Comparison of ENCODE assay signal across 8 cellular contexts in genomic region chr2:20447437-20448245, GRCh38. TPM values are rescaled to one million over a fixed set of nuclear protein-coding genes. Genes with fewer than 3 reads are reported as not detected.
A peak's percentile ranks its signal among the peaks of the same experiment; 100 is the strongest.
DNase-seq lines count a peak whose midpoint lies in the region; ATAC-seq, FAIRE-seq and TF ChIP-seq lines count a peak whose summit lies in the region.

No MANE protein-coding gene starts in this region.

- H3K4me3 ChIP-seq in A549 (peak overlapping the region; percentile 90), GM12875 (ENCODE audit: low read depth, low read length) (peak overlapping the region; percentile 57), SK-N-MC (peak overlapping the region; percentile 97), coronary artery (peak overlapping the region; percentile 96), lower lobe of right lung (peak overlapping the region; percentile 89), stomach smooth muscle (ENCODE audit: low read length in 2 of 2) (peak overlapping the region; percentile 99)

- CTCF ChIA-PET in A549 (lab: Yijun Ruan, JAX): interaction anchor here (0.8 to 10.5 kb wide), 21 partner anchors 8 to 214 kb away, joined by 3 to 210 read pairs (median 5); partner anchors contain the start of gene HS1BP3

- H3K36me3 ChIP-seq in SK-N-MC (ENCODE audit: insufficient read depth, low read length): peaks cover 12% of the 10 kb centered on the region
- peaks cover 19% of the 10 kb centered on the region for H3K36me3 ChIP-seq in lower lobe of right lung
- peaks cover 13 to 23% of the 10 kb centered on the region in 2 donors for H3K36me3 ChIP-seq in stomach smooth muscle (ENCODE audit: control insufficient read depth in 2 of 2, insufficient read depth in 2 of 2, low read length in 2 of 2)

- DNase-seq in A549 (ENCODE audit: low read depth in 1 of 2, low spot score in 1 of 2): peak in 1 of 2 experiments; percentile 63
- no peak for DNase-seq in SK-N-MC (ENCODE audit: low read depth, low spot score)
- DNase-seq in coronary artery (ENCODE audit: low spot score): peak; percentile 83
- DNase-seq in lower lobe of right lung: peak; percentile 75
- DNase-seq in HuH-7.5 (ENCODE audit: low spot score): no peak

- FAIRE-seq in A549 (lab: Jason Lieb, UNC): no peak

- H3K4me2 ChIP-seq in A549: peak overlapping the region; percentile 82

- H3K27me3 ChIP-seq in lower lobe of right lung (ENCODE audit: low read depth) (no peaks in the 10 kb centered on the region), stomach smooth muscle (ENCODE audit: control insufficient read depth in 1 of 2, insufficient read depth in 2 of 2, low read length in 2 of 2) (no peaks in the 10 kb centered on the region)

- intact Hi-C loops in lower lobe of right lung (cut with DNase I): loop anchor here (10.0 kb wide), 1 partner anchor 187 kb away; no protein-coding TSS in a partner anchor

- H3K9ac ChIP-seq in SK-N-MC (ENCODE audit: insufficient read length) (peak overlapping the region; percentile 97), stomach smooth muscle (ENCODE audit: low read length in 2 of 2) (peak overlapping the region; percentile 100)

- H3K9me3 ChIP-seq in A549: no peaks in the 10 kb centered on the region
- H3K9me3 ChIP-seq in SK-N-MC (ENCODE audit: low read depth, low read length): no peaks in the 10 kb centered on the region
- no peaks in the 10 kb centered on the region for H3K9me3 ChIP-seq in lower lobe of right lung
- no peaks in the 10 kb centered on the region for H3K9me3 ChIP-seq in stomach smooth muscle (ENCODE audit: control insufficient read depth in 2 of 2, low read length in 2 of 2)

- no peak for TF ChIP-seq EP300 in A549 (IDR thresholded peaks at IDR 0.05)

- no peak for TF ChIP-seq POLR2A in A549 (IDR thresholded peaks at IDR 0.05; ENCODE audit: low read length)

- ATAC-seq in A549 (peak; percentile 15 to 16), HG03039 (IDR thresholded peaks at IDR 0.05; ENCODE audit: unreplicated experiment) (peak; percentile 2), lower lobe of right lung (peak; percentile 28 to 35)

- WGBS in A549 (ENCODE audit: missing lambda C conversion rate): 3% methylated on average over 36 of the region's 78 CpGs

- peak overlapping the region; percentile 95 to 98 for H3K27ac ChIP-seq in A549
- H3K27ac ChIP-seq in SK-N-MC: peak overlapping the region; percentile 81
- peak overlapping the region; percentile 96 to 98 for H3K27ac ChIP-seq in coronary artery
- peak overlapping the region; percentile 100 for H3K27ac ChIP-seq in lower lobe of right lung
- H3K27ac ChIP-seq in stomach smooth muscle (ENCODE audit: low read length): peak overlapping the region; percentile 100

- H3K4me1 ChIP-seq in A549: peaks cover 52% of the 10 kb centered on the region
- H3K4me1 ChIP-seq in lower lobe of right lung: peaks cover 49% of the 10 kb centered on the region
- peaks cover 34% of the 10 kb centered on the region for H3K4me1 ChIP-seq in stomach smooth muscle (ENCODE audit: control insufficient read depth, insufficient read depth, low read length)

- POLR2A ChIA-PET in A549 (lab: Yijun Ruan, JAX): interaction anchor here (0.6 to 5.5 kb wide), 67 partner anchors 8 to 492 kb away, joined by 3 to 137 read pairs (median 8); partner anchors contain the start of genes HS1BP3, LAPTM4A and LDAH

- TF ChIP-seq CTCF in A549 (IDR thresholded peaks at IDR 0.05) (no peak; the same call in 2 of the 3 replicates), GM12875 (IDR thresholded peaks at IDR 0.05; ENCODE audit: borderline replicate concordance, insufficient read depth, low read depth, low read length) (no peak), coronary artery (IDR thresholded peaks at IDR 0.05) (no peak), lower lobe of right lung (IDR thresholded peaks at IDR 0.05) (no peak)

- no peak; a peak in 1 of 5 replicates for TF ChIP-seq RAD21 in A549 (conservative IDR thresholded peaks at IDR 0.05 in 1 of 2, IDR thresholded peaks at IDR 0.05 in 1 of 2)

TF ChIP-seq in A549, 52 proteins besides CTCF, POLR2A, EP300 and RAD21:
- peak; percentile 8; the same call in 1 of the 2 replicates for TF ChIP-seq USF2 (IDR thresholded peaks at IDR 0.05)
- peak; percentile 60; the same call in 1 of the 2 replicates for TF ChIP-seq POLR2AphosphoS2 (conservative IDR thresholded peaks at IDR 0.05; ENCODE audit: low read length)
- no peak for TF ChIP-seq KDM1A (IDR thresholded peaks at IDR 0.05; ENCODE audit: low read depth)
- no peak for TF ChIP-seq HOXB13 (CRISPR knock-in tag; IDR thresholded peaks at IDR 0.05; ENCODE audit: low read depth)
- TF ChIP-seq, protein P1, sequence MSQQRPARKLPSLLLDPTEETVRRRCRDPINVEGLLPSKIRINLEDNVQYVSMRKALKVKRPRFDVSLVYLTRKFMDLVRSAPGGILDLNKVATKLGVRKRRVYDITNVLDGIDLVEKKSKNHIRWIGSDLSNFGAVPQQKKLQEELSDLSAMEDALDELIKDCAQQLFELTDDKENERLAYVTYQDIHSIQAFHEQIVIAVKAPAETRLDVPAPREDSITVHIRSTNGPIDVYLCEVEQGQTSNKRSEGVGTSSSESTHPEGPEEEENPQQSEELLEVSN (IDR thresholded peaks at IDR 0.05; ENCODE audit: borderline replicate concordance, low read depth): peak; percentile 70; the same call in 1 of the 2 replicates
- no peak for TF ChIP-seq NPAS2 (CRISPR knock-in tag; IDR thresholded peaks at IDR 0.05; ENCODE audit: borderline replicate concordance)
- TF ChIP-seq TFCP2L1 (CRISPR knock-in tag; IDR thresholded peaks at IDR 0.05): 0 out of 2 replicates have a peak, but pooled peaks have one; percentile 13
- no peak for TF ChIP-seq KDM5A (IDR thresholded peaks at IDR 0.05)
- TF ChIP-seq, protein P2, sequence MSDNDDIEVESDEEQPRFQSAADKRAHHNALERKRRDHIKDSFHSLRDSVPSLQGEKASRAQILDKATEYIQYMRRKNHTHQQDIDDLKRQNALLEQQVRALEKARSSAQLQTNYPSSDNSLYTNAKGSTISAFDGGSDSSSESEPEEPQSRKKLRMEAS (IDR thresholded peaks at IDR 0.05): peak; percentile 58

RNA-seq across cellular contexts. Expression of gene RHOB, which starts 0.8 kb away (rescaled TPM):
- polyA plus RNA-seq in A549 (2011; rRNA removed): 110 and 157 TPM in 2 replicates
- 188 and 248 TPM in 2 replicates for polyA plus RNA-seq in A549 (2012; cell fraction: cytosol; rRNA removed)
- 254 and 349 TPM in 2 replicates for polyA plus RNA-seq in A549 (2012; cell fraction: nucleus; rRNA removed)
- 84.5 to 99.9 TPM (median 87.1 TPM) in 3 replicates for polyA plus RNA-seq in A549 (2017; fragmentation: RNase III; extraction: RNeasy Plus Mini Kit Qiagen cat#74134 plus additional on column Dnase treatment)
- polyA minus RNA-seq in A549 (2011; rRNA and poly(A)+ RNA removed): 40.0 and 55.9 TPM in 2 replicates
- 176 TPM for total RNA-seq in lower lobe of right lung

Comparison
In these comparisons a context has a peak if more than half of its experiments do, and no peak if none do; other contexts are left out.
1. DNase-seq: peak in coronary artery (single experiment) and lower lobe of right lung (single experiment); none in SK-N-MC (single experiment) and HuH-7.5 (single experiment).
2. Peak in every context shown above with its lines, with median percentiles within 50 percentile points of each other: ATAC-seq, H3K27ac ChIP-seq and H3K4me3 ChIP-seq.